ENCODE assay signal across 12 cellular contexts in genomic region chr9:132032584-132032945, GRCh38. TPM values are rescaled to one million over a fixed set of nuclear protein-coding genes. Genes with fewer than 3 reads are reported as not detected.
DNase-seq lines count a peak whose midpoint lies in the region; ATAC-seq and TF ChIP-seq lines count a peak whose summit lies in the region.
"Had no signal": no experiment of that assay in that cellular context is flagged by ENCODE, and none has a peak within 500 bp of the region (broad histone marks: within the 10 kb centered on the region; RNA-seq: fewer than 3 reads in every experiment).

No MANE protein-coding gene starts in this region.

- no peak overlapping the region for H3K27ac ChIP-seq in left lung
- H3K27ac ChIP-seq: gastrocnemius medialis, transverse colon had no signal

- peak; percentile 69 for DNase-seq in DMS153 treated with DMSO at 0.1 percent for 48 hours (lab: John Stamatoyannopoulos, UW; ENCODE audit: unreplicated experiment)
- DNase-seq in SW480 (ENCODE audit: low spot score), result peak; percentile 25
- peak in 1 of 2 donors; percentile 40 for DNase-seq in left lung
- no peak for DNase-seq in NOMO-1 (lab: John Stamatoyannopoulos, UW; ENCODE audit: unreplicated experiment in 2 of 2)
- DNase-seq in nucleus accumbens (lab: John Stamatoyannopoulos, UW), result no peak
- no peak for DNase-seq in HEK293T (ENCODE audit: extremely low spot score)
- no peak for DNase-seq in activated gamma-delta T cell treated with Interleukin-2 at 50 U/mL for 16 hours
- DNase-seq: activated naive CD4-positive, alpha-beta T cell treated with anti-CD3 and anti-CD28 coated beads, Interleukin-2, amount 50 U/mL, for 16 hours; gastrocnemius medialis; NCI-H1694; transverse colon had no signal

- H3K9me3 ChIP-seq in left lung, result no peaks in the 10 kb centered on the region
- H3K9me3 ChIP-seq: gastrocnemius medialis, transverse colon had no signal

- no peaks in the 10 kb centered on the region for H3K36me3 ChIP-seq in left lung
- H3K36me3 ChIP-seq: gastrocnemius medialis, transverse colon had no signal

- ATAC-seq in GM21423 (IDR thresholded peaks at IDR 0.05; ENCODE audit: unreplicated experiment) (peak; percentile 36), left lung (peak; percentile 82)
- ATAC-seq: gastrocnemius medialis had no signal

- intact Hi-C loops in left lung (cut with DNase I), result no loop called here

- CTCF ChIA-PET in HEK293T (lab: Yijun Ruan, JAX), result no interaction called here

- POLR2A ChIA-PET in HEK293T (lab: Yijun Ruan, JAX), result no interaction called here

- H3K4me1 ChIP-seq in left lung, result peaks cover 0 to 4% of the 10 kb centered on the region in 2 donors
- H3K4me1 ChIP-seq: transverse colon had no signal

- H3K27me3 ChIP-seq in left lung, result no peaks in the 10 kb centered on the region
- H3K27me3 ChIP-seq: gastrocnemius medialis, transverse colon had no signal

- no peak for TF ChIP-seq CTCF in left lung (IDR thresholded peaks at IDR 0.05)

- H3K4me3 ChIP-seq in left lung, result no peak overlapping the region
- H3K4me3 ChIP-seq: gastrocnemius medialis, transverse colon had no signal

TF ChIP-seq in HEK293T, 16 proteins besides CTCF, POLR2A, EP300 and RAD21:
- TF ChIP-seq ZNF384 (IDR thresholded peaks at IDR 0.05), result no peak
- no peak for TF ChIP-seq BHLHE40 (IDR thresholded peaks at IDR 0.05; ENCODE audit: borderline replicate concordance)
- no peak for TF ChIP-seq SP1 (IDR thresholded peaks at IDR 0.05)
- no peak for TF ChIP-seq HDGF (IDR thresholded peaks at IDR 0.05; ENCODE audit: borderline replicate concordance)
- no peak for TF ChIP-seq LEF1 (IDR thresholded peaks at IDR 0.05; ENCODE audit: borderline replicate concordance)
- TF ChIP-seq NFRKB (IDR thresholded peaks at IDR 0.05), result no peak
- TF ChIP-seq ARNT (IDR thresholded peaks at IDR 0.05), result no peak
- TF ChIP-seq L3MBTL2 (conservative IDR thresholded peaks at IDR 0.05), result no peak
- no peak for TF ChIP-seq FOXA1 (IDR thresholded peaks at IDR 0.05)
- no peak for TF ChIP-seq ELF4 (IDR thresholded peaks at IDR 0.05)
TF ChIP-seq in HEK293T: peak in this region for 0.

RNA-seq across cellular contexts. Expression of gene MED27, which starts 47.1 kb away (rescaled TPM):
- 10 to 100 TPM; 12.5 to 18.1 TPM for total RNA-seq in left lung

Comparison
In these comparisons a context has a peak if more than half of its experiments do, and no peak if none do; other contexts are left out.
1. DNase-seq: peak in DMS153 treated with DMSO at 0.1 percent for 48 hours (single experiment) and SW480 (single experiment); none in NOMO-1 (0 of 2), nucleus accumbens (0 of 56), HEK293T (single experiment) and activated gamma-delta T cell treated with Interleukin-2 at 50 U/mL for 16 hours (single experiment).